Comparison of ENCODE assay signal across 8 cellular contexts in the genomic region with DNA sequence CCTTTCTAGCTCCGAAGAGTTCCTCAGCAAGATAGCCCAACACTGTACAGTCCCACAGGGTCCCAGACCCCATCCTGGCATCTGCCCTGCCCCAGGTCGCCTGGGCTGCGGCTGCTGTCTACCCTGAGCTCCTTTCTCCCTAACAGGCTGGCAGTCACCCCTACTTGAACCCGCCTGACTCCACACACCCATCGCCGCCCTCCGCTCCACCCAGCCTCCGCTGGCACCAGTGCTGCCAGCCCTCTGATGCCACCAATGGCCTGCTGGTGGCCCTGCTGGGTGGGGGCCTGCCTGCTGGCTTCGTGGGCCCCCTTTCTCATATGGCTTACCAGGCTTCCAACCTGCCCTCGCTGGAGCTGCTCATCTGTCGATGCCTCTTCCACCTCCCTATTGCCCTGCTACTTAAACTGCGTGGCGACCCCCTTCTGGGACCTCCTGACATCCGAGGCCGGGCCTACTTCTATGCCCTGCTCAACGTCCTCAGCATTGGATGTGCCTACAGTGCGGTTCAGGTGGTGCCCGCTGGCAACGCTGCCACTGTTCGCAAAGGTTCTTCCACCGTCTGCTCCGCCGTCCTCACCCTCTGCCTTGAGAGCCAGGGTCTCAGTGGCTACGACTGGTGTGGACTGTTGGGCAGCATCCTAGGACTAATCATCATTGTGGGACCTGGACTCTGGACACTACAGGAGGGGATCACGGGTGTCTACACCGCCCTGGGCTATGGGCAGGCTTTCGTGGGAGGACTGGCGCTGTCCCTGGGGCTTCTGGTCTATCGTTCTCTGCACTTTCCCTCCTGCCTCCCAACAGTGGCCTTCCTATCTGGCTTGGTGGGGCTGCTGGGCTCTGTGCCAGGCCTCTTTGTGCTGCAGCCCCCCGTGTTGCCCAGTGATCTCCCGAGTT. TPM values are rescaled to one million over a fixed set of nuclear protein-coding genes. Genes with fewer than 3 reads are reported as not detected.
DNase-seq lines count a peak whose midpoint lies in the region; ATAC-seq and TF ChIP-seq lines count a peak whose summit lies in the region.
"Not testable (repeated sequence)": the region's sequence is repeated elsewhere in the genome, so short reads cannot be mapped to it uniquely, and the experiment has no call there.
"Had no signal": no experiment of that assay in that cellular context is flagged by ENCODE, and none has a peak within 500 bp of the region (broad histone marks: within the 10 kb centered on the region; RNA-seq: fewer than 3 reads in every experiment).

No MANE protein-coding gene starts in this region.

- peaks cover 23 to 75% (median 57%) of the 10 kb centered on the region in 4 donors for H3K4me1 Mint-ChIP-seq in CD4-positive, CD25-positive, alpha-beta regulatory T cell
- peaks cover 43% of the 10 kb centered on the region for H3K4me1 Mint-ChIP-seq in T-helper 2 cell treated with Interferon-gamma antibody and Interleukin-4, amounts not matched to agents 5 μg/mL and 100 μg/mL, for 36 hours (ENCODE audit: low read depth)

- H3K27me3 Mint-ChIP-seq in CD4-positive, CD25-positive, alpha-beta regulatory T cell: peaks cover 10% of the 10 kb centered on the region
- not testable (repeated sequence) for H3K27me3 Mint-ChIP-seq in T-helper 2 cell treated with Interferon-gamma antibody and Interleukin-4, amounts not matched to agents 5 μg/mL and 100 μg/mL, for 36 hours (ENCODE audit: low read depth)

- H3F3A ChIP-seq in neural cell (ENCODE audit: insufficient read depth, low read length, poor library complexity, severe bottlenecking): not testable (repeated sequence)

- H4K20me1 ChIP-seq in neural cell (ENCODE audit: insufficient read depth): not testable (repeated sequence)

- H3K36me3 Mint-ChIP-seq in CD4-positive, CD25-positive, alpha-beta regulatory T cell: not testable (repeated sequence)
- peaks cover 16% of the 10 kb centered on the region for H3K36me3 Mint-ChIP-seq in T-helper 2 cell treated with Interferon-gamma antibody and Interleukin-4, amounts not matched to agents 5 μg/mL and 100 μg/mL, for 36 hours (ENCODE audit: low read depth)

- TF ChIP-seq RAD21 in neural cell (conservative IDR thresholded peaks at IDR 0.05): not testable (repeated sequence)

- H3K9ac ChIP-seq in adipocyte (ENCODE audit: low read length): peak overlapping the region; percentile 99
- peak overlapping the region; percentile 98 for H3K9ac ChIP-seq in neural cell (ENCODE audit: low read length)

- H3K9me3 ChIP-seq in CD4-positive, CD25-positive, alpha-beta regulatory T cell (ENCODE audit: control insufficient read depth in 2 of 2, low read length in 2 of 2); adipocyte (ENCODE audit: control insufficient read depth, low read length); neural cell (ENCODE audit: low read length): not testable (repeated sequence)

- H3K36me3 ChIP-seq in CD4-positive, CD25-positive, alpha-beta regulatory T cell (ENCODE audit: control insufficient read depth, insufficient read depth, low read length); adipocyte (ENCODE audit: control insufficient read depth, insufficient read depth, low read length, severe bottlenecking); neural cell (ENCODE audit: insufficient read depth, low read length): not testable (repeated sequence)

- intact Hi-C loops in Right ventricle myocardium superior (cut with DNase I): loop anchor here (5.0 kb wide), 1 partner anchor 45 kb away; a partner anchor contains a TSS

- ATAC-seq in CD4-positive, CD25-positive, alpha-beta regulatory T cell (ENCODE audit: low read depth in 2 of 2); Right ventricle myocardium superior (ENCODE audit: poor library complexity): not testable (repeated sequence)

- H3K4me3 Mint-ChIP-seq in CD4-positive, CD25-positive, alpha-beta regulatory T cell: peak overlapping the region; percentile 82 to 99 (median 98)
- H3K4me3 Mint-ChIP-seq in T-helper 2 cell treated with Interferon-gamma antibody and Interleukin-4, amounts not matched to agents 5 μg/mL and 100 μg/mL, for 36 hours: peak overlapping the region; percentile 95

- not testable (repeated sequence) for H3K9me2 ChIP-seq in neural cell (ENCODE audit: insufficient read depth, low read length)

- not testable (repeated sequence) for H3K4me3 ChIP-seq in CD4-positive, CD25-positive, alpha-beta regulatory T cell (ENCODE audit: low read depth, low read length); adipocyte (ENCODE audit: low read length); neural cell (ENCODE audit: low read length)

- H3K27ac Mint-ChIP-seq in CD4-positive, CD25-positive, alpha-beta regulatory T cell: peak overlapping the region; percentile 100
- peak overlapping the region; percentile 100 for H3K27ac Mint-ChIP-seq in T-helper 2 cell treated with Interferon-gamma antibody and Interleukin-4, amounts not matched to agents 5 μg/mL and 100 μg/mL, for 36 hours

- H3K4me1 ChIP-seq in CD4-positive, CD25-positive, alpha-beta regulatory T cell (ENCODE audit: control insufficient read depth, insufficient read depth, low read length, poor library complexity, severe bottlenecking): peaks cover 62% of the 10 kb centered on the region
- peaks cover 39% of the 10 kb centered on the region for H3K4me1 ChIP-seq in adipocyte (ENCODE audit: control insufficient read depth, insufficient read depth, low read length)

- H3K79me2 ChIP-seq in neural cell (replicated peaks; ENCODE audit: insufficient read depth, low read length): peaks cover 53% of the 10 kb centered on the region

- not testable (repeated sequence) for DNase-seq in CD4-positive, CD25-positive, alpha-beta regulatory T cell; T-helper 2 cell treated with Interferon-gamma antibody and Interleukin-4, amounts not matched to agents 5 μg/mL and 100 μg/mL, for 36 hours (ENCODE audit: low spot score); adipocyte (ENCODE audit: low read depth); substantia nigra (lab: John Stamatoyannopoulos, UW)
- DNase-seq in Right ventricle myocardium superior: peak; percentile 27

- H3K27ac ChIP-seq in CD4-positive, CD25-positive, alpha-beta regulatory T cell (ENCODE audit: insufficient read depth, low read length, poor library complexity, severe bottlenecking): peak overlapping the region; percentile 100
- peak overlapping the region; percentile 100 for H3K27ac ChIP-seq in neural cell (ENCODE audit: low read length)
- H3K27ac ChIP-seq in substantia nigra (ENCODE audit: low read depth, low read length, poor library complexity, severe bottlenecking): peak overlapping the region; percentile 100

- not testable (repeated sequence) for H3K27me3 ChIP-seq in CD4-positive, CD25-positive, alpha-beta regulatory T cell (ENCODE audit: control insufficient read depth, insufficient read depth, low read length); adipocyte (replicated peaks; ENCODE audit: control insufficient read depth, insufficient read depth, low read length); neural cell (ENCODE audit: insufficient read depth, low read depth, low read length)

- H3K4me2 ChIP-seq in neural cell (ENCODE audit: low read length): not testable (repeated sequence)

- H2AFZ ChIP-seq in neural cell (ENCODE audit: low read depth, low read length): not testable (repeated sequence)

- TF ChIP-seq EP300 in neural cell (conservative IDR thresholded peaks at IDR 0.05; ENCODE audit: poor library complexity, severe bottlenecking): not testable (repeated sequence)

- not testable (repeated sequence) for H3K9me3 Mint-ChIP-seq in CD4-positive, CD25-positive, alpha-beta regulatory T cell; T-helper 2 cell treated with Interferon-gamma antibody and Interleukin-4, amounts not matched to agents 5 μg/mL and 100 μg/mL, for 36 hours

- TF ChIP-seq CTCF in neural cell (IDR thresholded peaks at IDR 0.05; ENCODE audit: poor library complexity, severe bottlenecking): not testable (repeated sequence)

RNA-seq across cellular contexts. Expression of a gene that starts 0.8 kb away (rescaled TPM):
- not detected for total RNA-seq in CD4-positive, CD25-positive, alpha-beta regulatory T cell
- not detected for polyA plus RNA-seq in CD4-positive, CD25-positive, alpha-beta regulatory T cell
- not detected for total RNA-seq in Right ventricle myocardium superior
- polyA plus RNA-seq in neural cell: not detected in 2 replicates
- not detected in 2 replicates for polyA minus RNA-seq in neural cell
- total RNA-seq: mononuclear cell; T-helper 2 cell treated with Interferon-gamma antibody and Interleukin-4, amounts not matched to agents 100 ng/mL and 5 ng/mL, for 36 hours had no signal

RNA-seq across cellular contexts. Expression of a gene that starts 2.1 kb away (rescaled TPM):
- total RNA-seq in CD4-positive, CD25-positive, alpha-beta regulatory T cell: 568 TPM
- polyA plus RNA-seq in CD4-positive, CD25-positive, alpha-beta regulatory T cell: 10 to 100 TPM; 32.3 to 44.0 (median 37.2) TPM
- total RNA-seq in Right ventricle myocardium superior: 32.9 TPM
- polyA plus RNA-seq in neural cell: 9.1 and 22.6 TPM in 2 replicates
- 84.6 and 86.7 TPM in 2 replicates for polyA minus RNA-seq in neural cell

RNA-seq across cellular contexts. Expression of a gene that starts 2.7 kb away (rescaled TPM):
- 53.5 TPM for total RNA-seq in CD4-positive, CD25-positive, alpha-beta regulatory T cell
- polyA plus RNA-seq in CD4-positive, CD25-positive, alpha-beta regulatory T cell: 10 to 100 TPM in 3 of 4 donors, 1 to 10 TPM in 1; 8.3 to 14.0 (median 11.0) TPM
- 60.3 TPM for total RNA-seq in Right ventricle myocardium superior
- 8.0 and 9.2 TPM in 2 replicates for polyA plus RNA-seq in neural cell
- 19.2 and 20.3 TPM in 2 replicates for polyA minus RNA-seq in neural cell

RNA-seq across cellular contexts. Expression of a gene that starts 37.2 kb away (rescaled TPM):
- total RNA-seq in CD4-positive, CD25-positive, alpha-beta regulatory T cell: 7.6 TPM
- 10 to 100 TPM; 18.0 to 28.7 (median 27.0) TPM for polyA plus RNA-seq in CD4-positive, CD25-positive, alpha-beta regulatory T cell
- 9.8 TPM for total RNA-seq in Right ventricle myocardium superior
- polyA plus RNA-seq in neural cell: 17.9 and 18.2 TPM in 2 replicates
- 8.8 and 10.3 TPM in 2 replicates for polyA minus RNA-seq in neural cell

RNA-seq across cellular contexts. Expression of a gene that starts 42.8 kb away (rescaled TPM):
- total RNA-seq in CD4-positive, CD25-positive, alpha-beta regulatory T cell: 3.3 TPM
- under 1 TPM in 3 of 4 donors, not detected in 1; 0.07 to 0.27 (median 0.18) TPM for polyA plus RNA-seq in CD4-positive, CD25-positive, alpha-beta regulatory T cell
- 9.8 TPM for total RNA-seq in Right ventricle myocardium superior
- polyA plus RNA-seq in neural cell: 15.8 and 16.4 TPM in 2 replicates
- polyA minus RNA-seq in neural cell: 16.1 and 16.8 TPM in 2 replicates

Comparison
In these comparisons a context has a peak if more than half of its experiments do, and no peak if none do; other contexts are left out.
1. RNA of a gene that starts 2.1 kb away (total RNA-seq): 568 TPM in CD4-positive, CD25-positive, alpha-beta regulatory T cell (single experiment); 32.9 TPM in Right ventricle myocardium superior (single experiment); every median in the first group is over 10 times any median in the second.
2. Peak in every context shown above with its lines, with median percentiles within 50 percentile points of each other: H3K27ac ChIP-seq.